ENCODE assay signal across 17 cellular contexts in genomic region chr3:30535515-30535914, GRCh38.
DNase-seq lines count a peak whose midpoint lies in the region; ATAC-seq, FAIRE-seq and TF ChIP-seq lines count a peak whose summit lies in the region.
"Had no signal": no experiment of that assay in that cellular context is flagged by ENCODE, and none has a peak within 500 bp of the region (broad histone marks: within the 10 kb centered on the region; RNA-seq: fewer than 3 reads in every experiment).

No MANE protein-coding gene starts in this region.

- TF ChIP-seq CTCF in heart left ventricle (IDR thresholded peaks at IDR 0.05) (no peak), fibroblast of pulmonary artery (IDR thresholded peaks at IDR 0.05; ENCODE audit: low read length, missing control alignments) (no peak), pancreas (IDR thresholded peaks at IDR 0.05) (no peak), spleen (IDR thresholded peaks at IDR 0.05 in 8 of 11, conservative IDR thresholded peaks at IDR 0.05 in 3 of 11) (no peak)

- H3K27me3 ChIP-seq in heart left ventricle (no peaks in the 10 kb centered on the region), pancreas (no peaks in the 10 kb centered on the region), spleen (replicated peaks in 1 of 7) (no peaks in the 10 kb centered on the region)

- FAIRE-seq in pancreas (lab: Jason Lieb, UNC) = peak; percentile 89
- FAIRE-seq: GM12878, GM18507 had no signal

- H3K4me1 ChIP-seq in heart left ventricle (peaks cover 0 to 14% (median 0%) of the 10 kb centered on the region in 12 donors), pancreas (peaks cover 6 to 13% (median 13%) of the 10 kb centered on the region in 3 donors), spleen (no peaks in the 10 kb centered on the region)

- no peak for DNase-seq in left ventricle myocardium superior
- DNase-seq in heart left ventricle = no peak
- peak; percentile 52 for DNase-seq in fibroblast of pulmonary artery (ENCODE audit: low read depth)
- DNase-seq in pancreas = no peak
- DNase-seq in NAMALWA (ENCODE audit: low spot score) = no peak
- no peak for DNase-seq in spleen
- DNase-seq: CD4-positive, CD25-positive, alpha-beta regulatory T cell; DMS53; NCI-H146; NCI-H2081 treated with DMSO at 0.1 percent for 48 hours; NCI-H226; NCI-H526 treated with DMSO at 0.1 percent for 48 hours; RPMI8226 had no signal

- H3K36me3 ChIP-seq in heart left ventricle (no peaks in the 10 kb centered on the region), pancreas (no peaks in the 10 kb centered on the region), spleen (no peaks in the 10 kb centered on the region)

- H3K27ac ChIP-seq in heart left ventricle (peak overlapping the region in 6 of 12 donors; percentile 11 to 49 (median 22)), pancreas (no peak overlapping the region), spleen (no peak overlapping the region)

- H3K4me3 ChIP-seq in heart left ventricle = no peak overlapping the region
- no peak overlapping the region for H3K4me3 ChIP-seq in fibroblast of pulmonary artery (replicated peaks; ENCODE audit: low read depth, low read length)
- H3K4me3 ChIP-seq in pancreas = no peak overlapping the region
- no peak overlapping the region for H3K4me3 ChIP-seq in spleen
- H3K4me3 ChIP-seq: GM12878 had no signal

- 54 to 74% (median 57%) methylated on average over 1 of the region's 1 CpG for WGBS in heart left ventricle, 4 donors
- WGBS in pancreas, 2 donors = 59 to 86% methylated on average over 1 of the region's 1 CpG
- WGBS in spleen, 5 donors = 84 to 93% (median 89%) methylated on average over 1 of the region's 1 CpG

- ATAC-seq in left ventricle myocardium superior (peak; percentile 61), heart left ventricle (no peak), pancreas (no peak), GM18870 (IDR thresholded peaks at IDR 0.05; ENCODE audit: unreplicated experiment) (no peak), GM19351 (IDR thresholded peaks at IDR 0.05; ENCODE audit: unreplicated experiment) (no peak)
- ATAC-seq: GM12878 had no signal

- H3K9me3 ChIP-seq in heart left ventricle (no peaks in the 10 kb centered on the region), pancreas (no peaks in the 10 kb centered on the region), spleen (no peaks in the 10 kb centered on the region)

- intact Hi-C loops in left ventricle myocardium superior (cut with micrococcal nuclease) = no loop called here
- intact Hi-C loops in heart left ventricle (cut with DNase I) = no loop called here
- intact Hi-C loops in pancreas (cut with DNase I) = no loop called here
- intact Hi-C loops in spleen (cut with DNase I; ENCODE audit: low total_unique reads) = no loop called here

- TF ChIP-seq POLR2A in heart left ventricle (IDR thresholded peaks at IDR 0.05) = no peak
- TF ChIP-seq POLR2A in spleen (IDR thresholded peaks at IDR 0.05) = no peak
